ENCODE assay signal across 8 cellular contexts in genomic region chr7:43985904-43986864, GRCh38. TPM values are rescaled to one million over a fixed set of nuclear protein-coding genes. Genes with fewer than 3 reads are reported as not detected.
DNase-seq lines count a peak whose midpoint lies in the region; ATAC-seq, FAIRE-seq and TF ChIP-seq lines count a peak whose summit lies in the region.
"Not testable (repeated sequence)": the region's sequence is repeated elsewhere in the genome, so short reads cannot be mapped to it uniquely, and the experiment has no call there.

No MANE protein-coding gene starts in this region.

- not testable (repeated sequence) for H3K27me3 ChIP-seq in AG04450 (ENCODE audit: control insufficient read depth, insufficient read depth, low read length); colonic mucosa

- CTCF ChIA-PET in AG04450 (lab: Charles Lee); activated CD8-positive, alpha-beta T cell treated with anti-CD3 and anti-CD28 coated beads, Interleukin-2, amount 10 ng/mL, durations not matched to agents 7 days and 5 days (lab: Charles Lee): not testable (repeated sequence)

- H3K27ac Mint-ChIP-seq in activated CD8-positive, alpha-beta T cell treated with anti-CD3 and anti-CD28 coated beads, Interleukin-2, amount 10 ng/mL, durations not matched to agents 7 days and 5 days, result peak overlapping the region; percentile 44

- not testable (repeated sequence) for H3K4me3 ChIP-seq in AG04450 (ENCODE audit: low read depth, low read length); colonic mucosa; kidney (ENCODE audit: low read length in 2 of 2)

- POLR2A ChIA-PET in AG04450 (lab: Yijun Ruan, JAX); activated CD8-positive, alpha-beta T cell treated with anti-CD3 and anti-CD28 coated beads, Interleukin-2, amount 10 ng/mL, durations not matched to agents 7 days and 5 days (lab: Charles Lee): not testable (repeated sequence)

- peak; percentile 10 for DNase-seq in AG04450 (ENCODE audit: low read depth, low spot score)
- DNase-seq in NCI-H82 (lab: John Stamatoyannopoulos, UW), result peak; percentile 70
- DNase-seq in activated CD8-positive, alpha-beta T cell treated with anti-CD3 and anti-CD28 coated beads, Interleukin-2, amount 10 ng/mL, durations not matched to agents 7 days and 5 days, result peak; percentile 86
- DNase-seq in colonic mucosa, result peak; percentile 32
- DNase-seq in kidney, result peak; percentile 82
- DNase-seq in stimulated activated CD4-positive, alpha-beta T cell treated with anti-CD3 and anti-CD28 coated beads, Interleukin-15, amount 100 ng/mL, for 1 hour (ENCODE audit: low read depth in 1 of 2, low spot score in 1 of 2), result peak; percentile 67 to 78

- not testable (repeated sequence) for H3K4me1 ChIP-seq in colonic mucosa; kidney (ENCODE audit: control insufficient read depth in 1 of 2, insufficient read depth in 1 of 2, low read depth in 1 of 2, low read length in 2 of 2)

- H3K9me3 Mint-ChIP-seq in activated CD8-positive, alpha-beta T cell treated with anti-CD3 and anti-CD28 coated beads, Interleukin-2, amount 10 ng/mL, durations not matched to agents 7 days and 5 days (ENCODE audit: insufficient read depth), result not testable (repeated sequence)

- H3K9me3 ChIP-seq in AG04450 (ENCODE audit: control insufficient read depth, insufficient read depth, low read length); colonic mucosa; kidney (ENCODE audit: control insufficient read depth in 1 of 2, low read length in 2 of 2): not testable (repeated sequence)

- not testable (repeated sequence) for H3K27me3 Mint-ChIP-seq in activated CD8-positive, alpha-beta T cell treated with anti-CD3 and anti-CD28 coated beads, Interleukin-2, amount 10 ng/mL, durations not matched to agents 7 days and 5 days (ENCODE audit: low read depth)

- H3K4me1 Mint-ChIP-seq in activated CD8-positive, alpha-beta T cell treated with anti-CD3 and anti-CD28 coated beads, Interleukin-2, amount 10 ng/mL, durations not matched to agents 7 days and 5 days (ENCODE audit: low read depth), result not testable (repeated sequence)

- intact Hi-C loops in colonic mucosa (cut with DNase I); kidney (cut with DNase I): not testable (repeated sequence)

- not testable (repeated sequence) for H3K9ac ChIP-seq in colonic mucosa (ENCODE audit: low read depth in 2 of 2, low read length in 2 of 2); kidney (ENCODE audit: low read length in 2 of 2)

- not testable (repeated sequence) for FAIRE-seq in kidney (lab: Jason Lieb, UNC)

- not testable (repeated sequence) for H3K36me3 Mint-ChIP-seq in activated CD8-positive, alpha-beta T cell treated with anti-CD3 and anti-CD28 coated beads, Interleukin-2, amount 10 ng/mL, durations not matched to agents 7 days and 5 days (ENCODE audit: low read depth)

- not testable (repeated sequence) for H3K36me3 ChIP-seq in colonic mucosa; kidney (ENCODE audit: control insufficient read depth in 1 of 2, insufficient read depth in 2 of 2, low read length in 2 of 2)

- H3K4me3 Mint-ChIP-seq in activated CD8-positive, alpha-beta T cell treated with anti-CD3 and anti-CD28 coated beads, Interleukin-2, amount 10 ng/mL, durations not matched to agents 7 days and 5 days, result not testable (repeated sequence)

- not testable (repeated sequence) for H3K27ac ChIP-seq in AG04450 (ENCODE audit: low read depth, low read length); colonic mucosa; kidney (ENCODE audit: low read depth in 2 of 2, low read length in 2 of 2)

- TF ChIP-seq CTCF in AG04450 (IDR thresholded peaks at IDR 0.05; ENCODE audit: low read depth, low read length) (peak; percentile 52), colonic mucosa (IDR thresholded peaks at IDR 0.05) (peak; percentile 34), kidney (IDR thresholded peaks at IDR 0.05; ENCODE audit: borderline replicate concordance, extremely low read depth, insufficient read depth) (peak; percentile 61)

- peak; percentile 76 for ATAC-seq in GM18909 (IDR thresholded peaks at IDR 0.05; ENCODE audit: poor library complexity, unreplicated experiment)
- peak; percentile 74 for ATAC-seq in HG03095 (IDR thresholded peaks at IDR 0.05; ENCODE audit: unreplicated experiment)
- ATAC-seq in activated CD8-positive, alpha-beta T cell treated with anti-CD3 and anti-CD28 coated beads, Interleukin-2, amount 10 ng/mL, durations not matched to agents 7 days and 5 days, result peak; percentile 89

RNA-seq across cellular contexts. Expression of gene SPDYE1, which starts 11.5 kb away (rescaled TPM):
- not detected in 2 replicates for polyA plus RNA-seq in AG04450 (2011; rRNA removed)
- not detected in 2 replicates for polyA minus RNA-seq in AG04450 (2011; rRNA and poly(A)+ RNA removed)
- not detected for total RNA-seq in activated CD8-positive, alpha-beta T cell treated with anti-CD3 and anti-CD28 coated beads, Interleukin-2, amount 10 ng/mL, durations not matched to agents 7 days and 5 days
- total RNA-seq in colonic mucosa, result not detected
- not detected for total RNA-seq in kidney
- not detected for polyA plus RNA-seq in kidney (ENCODE audit: insufficient read depth, low read depth, low replicate concordance)

RNA-seq across cellular contexts. Expression of gene DBNL, which starts 58.3 kb away (rescaled TPM):
- polyA plus RNA-seq in AG04450 (2011; rRNA removed), result 76.1 and 93.8 TPM in 2 replicates
- 75.7 and 100 TPM in 2 replicates for polyA minus RNA-seq in AG04450 (2011; rRNA and poly(A)+ RNA removed)
- 100 to 1,000 TPM; 165 to 166 TPM for total RNA-seq in activated CD8-positive, alpha-beta T cell treated with anti-CD3 and anti-CD28 coated beads, Interleukin-2, amount 10 ng/mL, durations not matched to agents 7 days and 5 days
- total RNA-seq in colonic mucosa, result 100 to 1,000 TPM in 1 of 2 donors, 10 to 100 TPM in 1; 81.4 to 106 TPM
- total RNA-seq in kidney, result 103 TPM
- polyA plus RNA-seq in kidney (ENCODE audit: insufficient read depth, low read depth, low replicate concordance), result 85.9 TPM

RNA-seq across cellular contexts. Expression of gene UBE2D4, which starts 59.9 kb away (rescaled TPM):
- polyA plus RNA-seq in AG04450 (2011; rRNA removed) (18.6 and 18.8 TPM in 2 replicates), kidney (ENCODE audit: insufficient read depth, low read depth, low replicate concordance) (27.8 TPM)
- 23.1 and 26.8 TPM in 2 replicates for polyA minus RNA-seq in AG04450 (2011; rRNA and poly(A)+ RNA removed)
- total RNA-seq in activated CD8-positive, alpha-beta T cell treated with anti-CD3 and anti-CD28 coated beads, Interleukin-2, amount 10 ng/mL, durations not matched to agents 7 days and 5 days, result 1 to 10 TPM; 6.3 to 6.8 TPM
- total RNA-seq in colonic mucosa (10 to 100 TPM in 1 of 2 donors, 1 to 10 TPM in 1; 8.9 to 12.8 TPM), kidney (21.4 TPM)

Comparison
In these comparisons a context has a peak if more than half of its experiments do, and no peak if none do; other contexts are left out.
1. DNase-seq: peak in every context shown above with its lines; median percentile 86 in activated CD8-positive, alpha-beta T cell treated with anti-CD3 and anti-CD28 coated beads, Interleukin-2, amount 10 ng/mL, durations not matched to agents 7 days and 5 days; 82 in kidney; 72 in stimulated activated CD4-positive, alpha-beta T cell treated with anti-CD3 and anti-CD28 coated beads, Interleukin-15, amount 100 ng/mL, for 1 hour; 70 in NCI-H82; 32 in colonic mucosa; 10 in AG04450.